7 cellular contexts compared by ENCODE assay signal in genomic region chrX:152910018-152910417, GRCh38.
DNase-seq lines count a peak whose midpoint lies in the region; ATAC-seq lines count a peak whose summit lies in the region.

No MANE protein-coding gene starts in this region.

- peak; percentile 20 for DNase-seq in glomerular visceral epithelial cell (ENCODE audit: extremely low spot score)

- peak; percentile 70 for ATAC-seq in GM18519 (IDR thresholded peaks at IDR 0.05; ENCODE audit: low FRiP score, unreplicated experiment)
- ATAC-seq in GM19397 (IDR thresholded peaks at IDR 0.05; ENCODE audit: unreplicated experiment): peak; percentile 83
- peak; percentile 64 for ATAC-seq in GM21529 (IDR thresholded peaks at IDR 0.05; ENCODE audit: unreplicated experiment)
- peak; percentile 46 for ATAC-seq in HG02798 (IDR thresholded peaks at IDR 0.05; ENCODE audit: poor library complexity, unreplicated experiment)
- peak; percentile 79 for ATAC-seq in HG03095 (IDR thresholded peaks at IDR 0.05; ENCODE audit: unreplicated experiment)
- peak; percentile 65 for ATAC-seq in HG03520 (IDR thresholded peaks at IDR 0.05; ENCODE audit: unreplicated experiment)

Comparison
In these comparisons a context has a peak if more than half of its experiments do, and no peak if none do; other contexts are left out.
1. Peak in every context shown above with its lines: DNase-seq and ATAC-seq.